26 cellular contexts compared by ENCODE assay signal in the genomic region with DNA sequence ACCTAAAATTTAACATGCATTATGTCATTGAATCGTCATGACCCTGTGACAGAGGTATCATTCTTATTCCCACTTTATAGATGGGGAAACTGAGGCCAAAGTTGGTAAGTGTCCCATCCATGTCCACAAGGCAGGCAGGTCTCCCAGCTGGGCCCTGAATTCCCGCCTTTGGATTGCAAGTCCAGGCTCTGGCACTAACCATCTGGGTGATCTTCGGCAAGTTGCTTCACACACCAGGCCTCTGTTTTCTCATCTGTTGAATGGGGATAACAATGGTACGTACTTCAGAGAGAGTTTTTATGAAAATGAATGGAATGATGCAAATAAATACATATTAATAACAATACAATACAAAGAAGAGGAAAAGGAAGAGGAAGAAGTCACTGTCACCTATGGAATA. TPM values are rescaled to one million over a fixed set of nuclear protein-coding genes. Genes with fewer than 3 reads are reported as not detected.
"Had no signal": no experiment of that assay in that cellular context is flagged by ENCODE, and none has a peak within 500 bp of the region (broad histone marks: within the 10 kb centered on the region; RNA-seq: fewer than 3 reads in every experiment).

No MANE protein-coding gene starts in this region.

- H3K27me3 Mint-ChIP-seq: activated CD4-positive, alpha-beta memory T cell treated with anti-CD3 and anti-CD28 coated beads, Interleukin-2, amount 10 ng/mL, durations not matched to agents 7 days and 5 days; activated CD4-positive, alpha-beta T cell treated with anti-CD3 and anti-CD28 coated beads for 36 hours; activated CD4-positive, alpha-beta T cell treated with anti-CD3 and anti-CD28 coated beads, Interleukin-2, amount 10 ng/mL, durations not matched to agents 7 days and 5 days; activated CD8-positive, alpha-beta memory T cell treated with anti-CD3 and anti-CD28 coated beads, Interleukin-2, amount 10 ng/mL, durations not matched to agents 7 days and 5 days; activated naive CD4-positive, alpha-beta T cell treated with anti-CD3 and anti-CD28 coated beads, Interleukin-2, amount 10 ng/mL, durations not matched to agents 7 days and 5 days; activated naive CD4-positive, alpha-beta T cell treated with anti-CD3 and anti-CD28 coated beads, Interleukin-2, amount 50 U/mL, for 24 hours; activated naive CD8-positive, alpha-beta T cell; activated naive CD8-positive, alpha-beta T cell treated with anti-CD3 and anti-CD28 coated beads, Interleukin-2, amount 10 ng/mL, durations not matched to agents 7 days and 5 days; activated naive CD8-positive, alpha-beta T cell treated with anti-CD3 and anti-CD28 coated beads, Interleukin-2, amount 50 U/mL, for 24 hours; activated T-cell treated with anti-CD3 and anti-CD28 coated beads, Interleukin-2, amount 50 U/mL, for 24 hours; central memory CD8-positive, alpha-beta T cell; T-cell had no signal

- H3K9me3 ChIP-seq: ascending aorta had no signal

- H3K27ac Mint-ChIP-seq: activated CD4-positive, alpha-beta memory T cell treated with anti-CD3 and anti-CD28 coated beads, Interleukin-2, amount 10 ng/mL, durations not matched to agents 7 days and 5 days; activated CD4-positive, alpha-beta T cell treated with anti-CD3 and anti-CD28 coated beads for 36 hours; activated CD4-positive, alpha-beta T cell treated with anti-CD3 and anti-CD28 coated beads, Interleukin-2, amount 10 ng/mL, durations not matched to agents 7 days and 5 days; activated CD8-positive, alpha-beta memory T cell treated with anti-CD3 and anti-CD28 coated beads, Interleukin-2, amount 10 ng/mL, durations not matched to agents 7 days and 5 days; activated CD8-positive, alpha-beta T cell treated with anti-CD3 and anti-CD28 coated beads, Interleukin-2, amount 10 ng/mL, durations not matched to agents 7 days and 5 days; activated naive CD4-positive, alpha-beta T cell treated with anti-CD3 and anti-CD28 coated beads, Interleukin-2, amount 10 ng/mL, durations not matched to agents 7 days and 5 days; activated naive CD4-positive, alpha-beta T cell treated with anti-CD3 and anti-CD28 coated beads, Interleukin-2, amount 50 U/mL, for 24 hours; activated naive CD8-positive, alpha-beta T cell; activated naive CD8-positive, alpha-beta T cell treated with anti-CD3 and anti-CD28 coated beads, Interleukin-2, amount 10 ng/mL, durations not matched to agents 7 days and 5 days; activated naive CD8-positive, alpha-beta T cell treated with anti-CD3 and anti-CD28 coated beads, Interleukin-2, amount 50 U/mL, for 24 hours; activated T-cell treated with anti-CD3 and anti-CD28 coated beads, Interleukin-2, amount 50 U/mL, for 24 hours; activated T-helper 2 cell treated with anti-CD3 and anti-CD28 coated beads, Interferon-gamma antibody, Interleukin-2, Interleukin-4, amounts not matched to agents 10 μg/mL and 5 μg/mL and 100 μg/mL, durations not matched to agents 14 hours and 24 hours and 36 hours; T-cell; T-helper 17 cell; WTC11 had no signal

- H3K36me3 Mint-ChIP-seq: activated CD8-positive, alpha-beta memory T cell treated with anti-CD3 and anti-CD28 coated beads, Interleukin-2, amount 10 ng/mL, durations not matched to agents 7 days and 5 days; activated naive CD4-positive, alpha-beta T cell treated with anti-CD3 and anti-CD28 coated beads, Interleukin-2, amount 10 ng/mL, durations not matched to agents 7 days and 5 days; activated naive CD4-positive, alpha-beta T cell treated with anti-CD3 and anti-CD28 coated beads, Interleukin-2, amount 50 U/mL, for 24 hours; activated naive CD8-positive, alpha-beta T cell; activated naive CD8-positive, alpha-beta T cell treated with anti-CD3 and anti-CD28 coated beads, Interleukin-2, amount 10 ng/mL, durations not matched to agents 7 days and 5 days; brain; T-cell; WTC11 had no signal

- H3K27me3 ChIP-seq: ascending aorta, cardiac muscle cell had no signal

- ATAC-seq: activated naive CD8-positive, alpha-beta T cell treated with anti-CD3 and anti-CD28 coated beads, Interleukin-2, amount 50 U/mL, for 24 hours had no signal

- H3K36me3 ChIP-seq: cardiac muscle cell, WERI-Rb-1 had no signal

- DNase-seq: activated effector memory CD4-positive, alpha-beta T cell treated with Interleukin-2 at 50 U/mL for 16 hours; activated gamma-delta T cell; cerebellar nuclear complex had no signal

- FAIRE-seq: bronchial epithelial cell had no signal

- H3K27ac ChIP-seq: ascending aorta, cardiac muscle cell, WERI-Rb-1 had no signal

- H3K4me1 ChIP-seq: ascending aorta had no signal

- H3K4me3 Mint-ChIP-seq: activated CD4-positive, alpha-beta memory T cell treated with anti-CD3 and anti-CD28 coated beads, Interleukin-2, amount 10 ng/mL, durations not matched to agents 7 days and 5 days; activated CD4-positive, alpha-beta T cell treated with anti-CD3 and anti-CD28 coated beads for 36 hours; activated CD4-positive, alpha-beta T cell treated with anti-CD3 and anti-CD28 coated beads, Interleukin-2, amount 10 ng/mL, durations not matched to agents 7 days and 5 days; activated CD8-positive, alpha-beta memory T cell treated with anti-CD3 and anti-CD28 coated beads, Interleukin-2, amount 10 ng/mL, durations not matched to agents 7 days and 5 days; activated CD8-positive, alpha-beta T cell treated with anti-CD3 and anti-CD28 coated beads, Interleukin-2, amount 10 ng/mL, durations not matched to agents 7 days and 5 days; activated naive CD4-positive, alpha-beta T cell treated with anti-CD3 and anti-CD28 coated beads, Interleukin-2, amount 10 ng/mL, durations not matched to agents 7 days and 5 days; activated naive CD4-positive, alpha-beta T cell treated with anti-CD3 and anti-CD28 coated beads, Interleukin-2, amount 50 U/mL, for 24 hours; activated naive CD8-positive, alpha-beta T cell; activated naive CD8-positive, alpha-beta T cell treated with anti-CD3 and anti-CD28 coated beads, Interleukin-2, amount 10 ng/mL, durations not matched to agents 7 days and 5 days; activated naive CD8-positive, alpha-beta T cell treated with anti-CD3 and anti-CD28 coated beads, Interleukin-2, amount 50 U/mL, for 24 hours; activated T-cell treated with anti-CD3 and anti-CD28 coated beads, Interleukin-2, amount 50 U/mL, for 24 hours; brain; central memory CD8-positive, alpha-beta T cell; T-cell; T-helper 17 cell; WTC11 had no signal

- H3K4me1 Mint-ChIP-seq: activated CD4-positive, alpha-beta T cell treated with anti-CD3 and anti-CD28 coated beads for 36 hours; activated naive CD4-positive, alpha-beta T cell treated with anti-CD3 and anti-CD28 coated beads, Interleukin-2, amount 10 ng/mL, durations not matched to agents 7 days and 5 days; activated naive CD4-positive, alpha-beta T cell treated with anti-CD3 and anti-CD28 coated beads, Interleukin-2, amount 50 U/mL, for 24 hours; activated naive CD8-positive, alpha-beta T cell treated with anti-CD3 and anti-CD28 coated beads, Interleukin-2, amount 50 U/mL, for 24 hours; brain; central memory CD8-positive, alpha-beta T cell; T-cell; WTC11 had no signal

- H3K4me3 ChIP-seq: ascending aorta, cardiac muscle cell had no signal

- H3K9me3 Mint-ChIP-seq: activated CD4-positive, alpha-beta memory T cell treated with anti-CD3 and anti-CD28 coated beads, Interleukin-2, amount 10 ng/mL, durations not matched to agents 7 days and 5 days; activated CD4-positive, alpha-beta T cell treated with anti-CD3 and anti-CD28 coated beads, Interleukin-2, amount 10 ng/mL, durations not matched to agents 7 days and 5 days; activated naive CD4-positive, alpha-beta T cell treated with anti-CD3 and anti-CD28 coated beads, Interleukin-2, amount 10 ng/mL, durations not matched to agents 7 days and 5 days; activated naive CD4-positive, alpha-beta T cell treated with anti-CD3 and anti-CD28 coated beads, Interleukin-2, amount 50 U/mL, for 24 hours; activated naive CD8-positive, alpha-beta T cell treated with anti-CD3 and anti-CD28 coated beads, Interleukin-2, amount 10 ng/mL, durations not matched to agents 7 days and 5 days; activated naive CD8-positive, alpha-beta T cell treated with anti-CD3 and anti-CD28 coated beads, Interleukin-2, amount 50 U/mL, for 24 hours; activated T-cell treated with anti-CD3 and anti-CD28 coated beads, Interleukin-2, amount 50 U/mL, for 24 hours; activated T-helper 2 cell treated with anti-CD3 and anti-CD28 coated beads, Interferon-gamma antibody, Interleukin-2, Interleukin-4, amounts not matched to agents 10 μg/mL and 5 μg/mL and 100 μg/mL, durations not matched to agents 14 hours and 24 hours and 36 hours; brain; central memory CD8-positive, alpha-beta T cell; T-cell; WTC11 had no signal

RNA-seq across cellular contexts. Expression of gene CRYBB3, which starts 3.4 kb away (rescaled TPM):
- total RNA-seq: activated CD8-positive, alpha-beta T cell treated with anti-CD3 and anti-CD28 coated beads, Interleukin-2, amount 10 ng/mL, durations not matched to agents 7 days and 5 days; ascending aorta; bronchial epithelial cell; cardiac muscle cell; T-helper 1 cell treated with Interleukin-12 subunit alpha and Interleukin-12 subunit beta and Interleukin-4 antibody, amounts not matched to agents 30 ng/mL and 1 ng/mL, for 36 hours; T-helper 17 cell had no signal

RNA-seq across cellular contexts. Expression of gene CRYBB2, which starts 16.4 kb away (rescaled TPM):
- total RNA-seq: activated CD4-positive, alpha-beta memory T cell treated with anti-CD3 and anti-CD28 coated beads, Interleukin-2, amount 10 ng/mL, durations not matched to agents 7 days and 5 days; activated CD8-positive, alpha-beta memory T cell treated with anti-CD3 and anti-CD28 coated beads, Interleukin-2, amount 10 ng/mL, durations not matched to agents 7 days and 5 days; activated CD8-positive, alpha-beta T cell treated with anti-CD3 and anti-CD28 coated beads, Interleukin-2, amount 10 ng/mL, durations not matched to agents 7 days and 5 days; activated naive CD8-positive, alpha-beta T cell treated with anti-CD3 and anti-CD28 coated beads, Interleukin-2, amount 10 ng/mL, durations not matched to agents 7 days and 5 days; activated T-helper 2 cell treated with anti-CD3 and anti-CD28 coated beads, Interferon-gamma antibody, Interleukin-2, Interleukin-4, amounts not matched to agents 10 μg/mL and 5 μg/mL and 100 μg/mL, durations not matched to agents 14 hours and 24 hours and 36 hours; ascending aorta; bronchial epithelial cell; cardiac muscle cell; T-cell; T-helper 1 cell treated with Interleukin-12 subunit alpha and Interleukin-12 subunit beta and Interleukin-4 antibody, amounts not matched to agents 30 ng/mL and 1 ng/mL, for 36 hours; T-helper 17 cell; T-helper 2 cell treated with Interferon-gamma antibody and Interleukin-4, amounts not matched to agents 100 ng/mL and 5 ng/mL, for 36 hours had no signal
- polyA plus RNA-seq: cardiac muscle cell had no signal
